ENCODE assay signal across 8 cellular contexts in genomic region chr19:12293771-12294307, GRCh38. TPM values are rescaled to one million over a fixed set of nuclear protein-coding genes. Genes with fewer than 3 reads are reported as not detected.
A peak's percentile ranks its signal among the peaks of the same experiment; 100 is the strongest.
DNase-seq lines count a peak whose midpoint lies in the region; ATAC-seq and TF ChIP-seq lines count a peak whose summit lies in the region.

No MANE protein-coding gene starts in this region.

- peak; percentile 82 for DNase-seq in CD1c-positive myeloid dendritic cell (ENCODE audit: extremely low spot score)
- peak; percentile 87 for DNase-seq in HT-29 (ENCODE audit: low spot score)
- peak; percentile 19 for DNase-seq in T follicular helper cell (ENCODE audit: low read depth)
- DNase-seq in astrocyte of the hippocampus (ENCODE audit: low read depth, low spot score): peak; percentile 78
- DNase-seq in hypothalamus (lab: John Stamatoyannopoulos, UW): peak in 36 of 51 donors; percentile 2 to 53 (median 17)
- peak; percentile 95 for DNase-seq in renal cortical epithelial cell (ENCODE audit: low read depth)

- ATAC-seq in HG03025 (IDR thresholded peaks at IDR 0.05; ENCODE audit: low FRiP score, unreplicated experiment): no peak

- peak; percentile 70 for TF ChIP-seq POLR2A in GM19193 (IDR thresholded peaks at IDR 0.05; ENCODE audit: extremely low read depth, insufficient read depth, insufficient read length)

RNA-seq across cellular contexts. Expression of gene ZNF44, which starts 0.8 kb away (rescaled TPM):
- 0.94 and 3.0 TPM in 2 replicates for total RNA-seq in HT-29 (2014; rRNA removed; shearing (Covaris generic))
- total RNA-seq in renal cortical epithelial cell: 8.3 and 27.6 TPM in 2 replicates

RNA-seq across cellular contexts. Expression of gene ZNF563, which starts 39.6 kb away (rescaled TPM):
- 0.25 and 0.70 TPM in 2 replicates for total RNA-seq in HT-29 (2014; rRNA removed; shearing (Covaris generic))
- 5.4 and 12.8 TPM in 2 replicates for total RNA-seq in renal cortical epithelial cell

Comparison
In these comparisons a context has a peak if more than half of its experiments do, and no peak if none do; other contexts are left out.
1. DNase-seq: peak in every context shown above with its lines; median percentile 95 in renal cortical epithelial cell; 87 in HT-29; 82 in CD1c-positive myeloid dendritic cell; 78 in astrocyte of the hippocampus; 19 in T follicular helper cell; 17 in hypothalamus.